19 cellular contexts compared by ENCODE assay signal in genomic region chr1:46687910-46688509, GRCh38. TPM values are rescaled to one million over a fixed set of nuclear protein-coding genes. Genes with fewer than 3 reads are reported as not detected.
DNase-seq lines count a peak whose midpoint lies in the region; ATAC-seq and TF ChIP-seq lines count a peak whose summit lies in the region.
"Had no signal": no experiment of that assay in that cellular context is flagged by ENCODE, and none has a peak within 500 bp of the region (broad histone marks: within the 10 kb centered on the region; RNA-seq: fewer than 3 reads in every experiment).

No MANE protein-coding gene starts in this region.

- H3K9me3 Mint-ChIP-seq in nephron progenitor cell, result no peaks in the 10 kb centered on the region
- H3K9me3 Mint-ChIP-seq: activated B cell treated with CpG ODN at 0.5 μM for 24 hours had no signal

- no peak overlapping the region for H3K9ac ChIP-seq in SK-N-SH

- 96% methylated on average over 9 of the region's 9 CpGs for WGBS in SK-N-SH (ENCODE audit: low lambda C conversion rate)

- H3K9me3 ChIP-seq in SK-N-SH, result no peaks in the 10 kb centered on the region
- H3K9me3 ChIP-seq: A549 had no signal

- H3K27me3 ChIP-seq in SK-N-SH (ENCODE audit: insufficient read depth), result no peaks in the 10 kb centered on the region

- CTCF ChIA-PET in SK-N-SH (lab: Yijun Ruan, JAX), result interaction anchor here (1.2 kb wide), 1 partner anchor 37 kb away, joined by 3 read pairs; no protein-coding TSS in a partner anchor

- peaks cover 59% of the 10 kb centered on the region for H3K36me3 Mint-ChIP-seq in nephron progenitor cell (ENCODE audit: low read depth)

- peaks cover 7% of the 10 kb centered on the region for H3K4me1 Mint-ChIP-seq in nephron progenitor cell
- H3K4me1 Mint-ChIP-seq: activated B cell treated with CpG ODN at 0.5 μM for 24 hours had no signal

- H3K4me3 Mint-ChIP-seq in nephron progenitor cell, result no peak overlapping the region
- H3K4me3 Mint-ChIP-seq: activated B cell treated with CpG ODN at 0.5 μM for 24 hours had no signal

- POLR2A ChIA-PET in SK-N-SH (lab: Yijun Ruan, JAX), result no interaction called here

- no peak overlapping the region for H3K4me3 ChIP-seq in SK-N-SH (ENCODE audit: low read depth in 2 of 2, low read length in 1 of 2)
- H3K4me3 ChIP-seq: A549 had no signal

- no peak for TF ChIP-seq RAD21 in SK-N-SH (IDR thresholded peaks at IDR 0.05; ENCODE audit: low read length)

- no peak overlapping the region for H2AFZ ChIP-seq in SK-N-SH (ENCODE audit: low read depth)

- peaks cover 79 to 96% of the 10 kb centered on the region in 2 experiments for H3K36me3 ChIP-seq in SK-N-SH (replicated peaks in 1 of 2; ENCODE audit: control insufficient read depth in 1 of 2, insufficient read depth in 2 of 2, low read length in 1 of 2)

- in situ Hi-C loops in G401 (cut with HindIII; ENCODE audit: low sequenced_read_pairs), result no loop called here

- no peak for ATAC-seq in SK-N-SH treated with all-trans-retinoic acid at 6 μM for 48 hours
- ATAC-seq in HG03460 (IDR thresholded peaks at IDR 0.05; ENCODE audit: unreplicated experiment), result no peak
- no peak for ATAC-seq in GM18505 (IDR thresholded peaks at IDR 0.05; ENCODE audit: unreplicated experiment)
- ATAC-seq: A549 had no signal

- intact Hi-C loops in head of caudate nucleus (cut with DNase I), result no loop called here

- H3K9me2 ChIP-seq in SK-N-SH, result no peaks in the 10 kb centered on the region

- no peaks in the 10 kb centered on the region for H3K27me3 Mint-ChIP-seq in nephron progenitor cell (ENCODE audit: low read depth, poor library complexity)
- H3K27me3 Mint-ChIP-seq: activated B cell treated with CpG ODN at 0.5 μM for 24 hours had no signal

- no peak for TF ChIP-seq CTCF in SK-N-SH (IDR thresholded peaks at IDR 0.05)
- TF ChIP-seq CTCF in nephron progenitor cell (IDR thresholded peaks at IDR 0.05), result no peak

- no peak for DNase-seq in SK-N-SH
- DNase-seq in G401 (ENCODE audit: low spot score), result peak; percentile 94
- peak in 1 of 61 donors; percentile 88 for DNase-seq in caudate nucleus (lab: John Stamatoyannopoulos, UW)
- no peak for DNase-seq in nephron progenitor cell
- no peak for DNase-seq in head of caudate nucleus
- DNase-seq: activated B cell treated with CpG ODN at 0.5 μM for 24 hours, NCI-H1092, NCI-H2171 treated with DMSO at 0.1 percent for 48 hours, occipital lobe had no signal

- 0 out of 2 replicates have a peak overlapping the region, but pooled peaks have one; percentile 57 for H3K4me2 ChIP-seq in SK-N-SH
- H3K4me2 ChIP-seq: A549 had no signal

- H3K27ac ChIP-seq in SK-N-SH (ENCODE audit: low read depth in 2 of 2, low read length in 1 of 2) (peak overlapping the region in 1 of 2 experiments; percentile 34; a peak in 1 of 4 replicates), caudate nucleus (ENCODE audit: low read depth, low read length) (peak overlapping the region; percentile 52)
- H3K27ac ChIP-seq: A549, RWPE1 had no signal

- H4K20me1 ChIP-seq in SK-N-SH (ENCODE audit: insufficient read depth), result peaks cover 9% of the 10 kb centered on the region; the same call in 1 of the 2 replicates

- TF ChIP-seq EP300 in SK-N-SH (IDR thresholded peaks at IDR 0.05; ENCODE audit: borderline replicate concordance in 1 of 2, low read depth in 1 of 2, low read length in 1 of 2), result no peak

- H3K4me1 ChIP-seq in SK-N-SH (ENCODE audit: control insufficient read depth in 1 of 2, insufficient read depth in 2 of 2, low read depth in 1 of 2, low read length in 1 of 2), result peaks cover 2 to 48% of the 10 kb centered on the region in 2 experiments
- H3K4me1 ChIP-seq: A549 had no signal

- H3K79me2 ChIP-seq in SK-N-SH (ENCODE audit: insufficient read depth), result peaks cover 3% of the 10 kb centered on the region; the same call in 1 of the 2 replicates

- H3F3A ChIP-seq in SK-N-SH (replicated peaks; ENCODE audit: insufficient read depth), result peaks cover 4% of the 10 kb centered on the region

- H3K27ac Mint-ChIP-seq in nephron progenitor cell, result peak overlapping the region; percentile 80
- H3K27ac Mint-ChIP-seq: activated B cell treated with CpG ODN at 0.5 μM for 24 hours had no signal

- no peak for TF ChIP-seq POLR2A in GM18505 (IDR thresholded peaks at IDR 0.05; ENCODE audit: borderline replicate concordance, extremely low read depth, insufficient read depth, insufficient read length)

TF ChIP-seq in SK-N-SH, 30 proteins besides CTCF, POLR2A, EP300 and RAD21:
- no peak for TF ChIP-seq NRF1 (IDR thresholded peaks at IDR 0.05; ENCODE audit: low read depth, low read length)
- no peak for TF ChIP-seq CHD2 (IDR thresholded peaks at IDR 0.05; ENCODE audit: low read length, partially characterized antibody)
- no peak for TF ChIP-seq POLR2AphosphoS5 (IDR thresholded peaks at IDR 0.05; ENCODE audit: low read depth, low read length)
- TF ChIP-seq GATA2 (CRISPR knock-in tag; IDR thresholded peaks at IDR 0.05), result no peak
- no peak for TF ChIP-seq TCF12 (IDR thresholded peaks at IDR 0.05)
- TF ChIP-seq ELF1 (IDR thresholded peaks at IDR 0.05), result no peak
- TF ChIP-seq MEF2A (IDR thresholded peaks at IDR 0.05; ENCODE audit: borderline replicate concordance, low read depth), result no peak
- no peak for TF ChIP-seq RCOR1 (IDR thresholded peaks at IDR 0.05; ENCODE audit: low read length)
- TF ChIP-seq FOXJ3 (CRISPR knock-in tag; IDR thresholded peaks at IDR 0.05), result no peak

TF ChIP-seq in SK-N-SH treated with all-trans-retinoic acid at 6 μM for 48 hours, 23 proteins besides CTCF, POLR2A, EP300 and RAD21 (continues in another document):
- no peak for TF ChIP-seq ZNF70 (CRISPR knock-in tag; IDR thresholded peaks at IDR 0.05)
- TF ChIP-seq BACH2 (CRISPR knock-in tag; IDR thresholded peaks at IDR 0.05; ENCODE audit: borderline replicate concordance), result no peak
- TF ChIP-seq ZFP3 (CRISPR knock-in tag; IDR thresholded peaks at IDR 0.05), result no peak
- TF ChIP-seq PATZ1 (CRISPR knock-in tag; IDR thresholded peaks at IDR 0.05; ENCODE audit: borderline replicate concordance), result no peak
- no peak for TF ChIP-seq ZC3H10 (CRISPR knock-in tag; IDR thresholded peaks at IDR 0.05)
- no peak for TF ChIP-seq CSDC2 (CRISPR knock-in tag; IDR thresholded peaks at IDR 0.05)
- no peak for TF ChIP-seq OSR1 (CRISPR knock-in tag; IDR thresholded peaks at IDR 0.05)
- TF ChIP-seq, protein P1, sequence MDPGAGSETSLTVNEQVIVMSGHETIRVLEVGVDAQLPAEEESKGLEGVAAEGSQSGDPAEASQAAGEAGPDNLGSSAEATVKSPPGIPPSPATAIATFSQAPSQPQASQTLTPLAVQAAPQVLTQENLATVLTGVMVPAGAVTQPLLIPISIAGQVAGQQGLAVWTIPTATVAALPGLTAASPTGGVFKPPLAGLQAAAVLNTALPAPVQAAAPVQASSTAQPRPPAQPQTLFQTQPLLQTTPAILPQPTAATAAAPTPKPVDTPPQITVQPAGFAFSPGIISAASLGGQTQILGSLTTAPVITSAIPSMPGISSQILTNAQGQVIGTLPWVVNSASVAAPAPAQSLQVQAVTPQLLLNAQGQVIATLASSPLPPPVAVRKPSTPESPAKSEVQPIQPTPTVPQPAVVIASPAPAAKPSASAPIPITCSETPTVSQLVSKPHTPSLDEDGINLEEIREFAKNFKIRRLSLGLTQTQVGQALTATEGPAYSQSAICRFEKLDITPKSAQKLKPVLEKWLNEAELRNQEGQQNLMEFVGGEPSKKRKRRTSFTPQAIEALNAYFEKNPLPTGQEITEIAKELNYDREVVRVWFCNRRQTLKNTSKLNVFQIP (CRISPR knock-in tag; IDR thresholded peaks at IDR 0.05; ENCODE audit: borderline replicate concordance, low read depth), result no peak
- TF ChIP-seq RARB (CRISPR knock-in tag; IDR thresholded peaks at IDR 0.05), result no peak
- TF ChIP-seq, protein P2, sequence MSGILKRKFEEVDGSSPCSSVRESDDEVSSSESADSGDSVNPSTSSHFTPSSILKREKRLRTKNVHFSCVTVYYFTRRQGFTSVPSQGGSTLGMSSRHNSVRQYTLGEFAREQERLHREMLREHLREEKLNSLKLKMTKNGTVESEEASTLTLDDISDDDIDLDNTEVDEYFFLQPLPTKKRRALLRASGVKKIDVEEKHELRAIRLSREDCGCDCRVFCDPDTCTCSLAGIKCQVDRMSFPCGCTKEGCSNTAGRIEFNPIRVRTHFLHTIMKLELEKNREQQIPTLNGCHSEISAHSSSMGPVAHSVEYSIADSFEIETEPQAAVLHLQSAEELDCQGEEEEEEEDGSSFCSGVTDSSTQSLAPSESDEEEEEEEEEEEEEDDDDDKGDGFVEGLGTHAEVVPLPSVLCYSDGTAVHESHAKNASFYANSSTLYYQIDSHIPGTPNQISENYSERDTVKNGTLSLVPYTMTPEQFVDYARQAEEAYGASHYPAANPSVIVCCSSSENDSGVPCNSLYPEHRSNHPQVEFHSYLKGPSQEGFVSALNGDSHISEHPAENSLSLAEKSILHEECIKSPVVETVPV (CRISPR knock-in tag; IDR thresholded peaks at IDR 0.05), result no peak
- no peak for TF ChIP-seq ESRRG (CRISPR knock-in tag; IDR thresholded peaks at IDR 0.05)
- no peak for TF ChIP-seq ARNTL (CRISPR knock-in tag; IDR thresholded peaks at IDR 0.05; ENCODE audit: borderline replicate concordance, low read depth)

RNA-seq across cellular contexts. Expression of gene TEX38, which starts 16.4 kb away (rescaled TPM):
- 0.07 and 0.24 TPM in 2 replicates for polyA plus RNA-seq in SK-N-SH (2012; rRNA removed)
- polyA plus RNA-seq in SK-N-SH (2012; cell fraction: cytosol; rRNA removed), result not detected in 2 replicates
- polyA plus RNA-seq in SK-N-SH (2012; cell fraction: nucleus; rRNA removed), result 0.61 and 0.65 TPM in 2 replicates
- total RNA-seq in G401 (2014; rRNA removed; shearing (Covaris generic)), result not detected in 2 replicates
- total RNA-seq: activated B cell treated with CpG ODN at 0.5 μM for 24 hours; chondrocyte; glomerular endothelial cell; occipital lobe; T-helper 1 cell treated with Interleukin-12 subunit alpha and Interleukin-12 subunit beta and Interleukin-4 antibody, amounts not matched to agents 30 ng/mL and 1 ng/mL, for 36 hours; urinary bladder had no signal
- polyA plus RNA-seq: A549, small intestine, urinary bladder had no signal

RNA-seq across cellular contexts. Expression of gene ATPAF1, which starts 19.8 kb away (rescaled TPM):
- polyA plus RNA-seq in SK-N-SH (2012; rRNA removed), result 39.9 and 51.0 TPM in 2 replicates
- polyA plus RNA-seq in SK-N-SH (2012; cell fraction: cytosol; rRNA removed), result 55.6 and 57.4 TPM in 2 replicates
- polyA plus RNA-seq in SK-N-SH (2012; cell fraction: nucleus; rRNA removed), result 19.7 and 32.5 TPM in 2 replicates
- 96.9 and 115 TPM in 2 replicates for total RNA-seq in G401 (2014; rRNA removed; shearing (Covaris generic))

RNA-seq across cellular contexts. Expression of gene EFCAB14, which starts 30.9 kb away (rescaled TPM):
- 13.6 and 20.0 TPM in 2 replicates for polyA plus RNA-seq in SK-N-SH (2012; rRNA removed)
- polyA plus RNA-seq in SK-N-SH (2012; cell fraction: cytosol; rRNA removed), result 20.4 and 21.8 TPM in 2 replicates
- polyA plus RNA-seq in SK-N-SH (2012; cell fraction: nucleus; rRNA removed), result 12.8 and 21.3 TPM in 2 replicates
- total RNA-seq in G401 (2014; rRNA removed; shearing (Covaris generic)), result 18.0 and 28.8 TPM in 2 replicates
